ENCODE assay signal across 20 cellular contexts in genomic region chr5:113367586-113367985, GRCh38.
"Had no signal": no experiment of that assay in that cellular context is flagged by ENCODE, and none has a peak within 500 bp of the region (broad histone marks: within the 10 kb centered on the region; RNA-seq: fewer than 3 reads in every experiment).

No MANE protein-coding gene starts in this region.

- DNase-seq: activated CD4-positive, alpha-beta T cell treated with anti-CD3 and anti-CD28 coated beads, Interleukin-2, amount 50 U/mL, for 1 hour; activated CD8-positive, alpha-beta memory T cell treated with anti-CD3 and anti-CD28 coated beads, Interleukin-2, amount 50 U/mL, for 4 hours; activated naive CD4-positive, alpha-beta T cell treated with anti-CD3 and anti-CD28 coated beads, Interleukin-2, amount 50 U/mL, for 16 hours; activated T-cell treated with anti-CD3 and anti-CD28 coated beads, Interleukin-2, amount 50 U/mL, for 4 hours; heart right ventricle; left colon; midbrain; nephron progenitor cell; occipital lobe; posterior cingulate gyrus; sigmoid colon; spleen; stimulated activated naive CD4-positive, alpha-beta T cell; T-helper 1 cell; T-helper 9 cell had no signal

- H3K27me3 ChIP-seq: ascending aorta, sigmoid colon had no signal

- H3K27ac ChIP-seq: ascending aorta, coronary artery, heart right ventricle, sigmoid colon, spleen had no signal

- H3K36me3 ChIP-seq: ascending aorta, heart right ventricle, sigmoid colon, spleen had no signal

- H3K4me3 Mint-ChIP-seq: activated T-cell treated with anti-CD3 and anti-CD28 coated beads, Interleukin-2, amount 50 U/mL, for 4 hours; nephron progenitor cell had no signal

- H3K4me3 ChIP-seq: ascending aorta, coronary artery, heart right ventricle, lung, sigmoid colon, spleen had no signal

- H3K27ac Mint-ChIP-seq: nephron progenitor cell had no signal

- ATAC-seq: activated CD4-positive, CD25-positive, alpha-beta regulatory T cell treated with anti-CD3 and anti-CD28 coated beads, Interleukin-2, amount 50 U/mL, for 24 hours; activated T-cell treated with anti-CD3 and anti-CD28 coated beads, Interleukin-2, amount 50 U/mL, for 4 hours; esophagus mucosa; heart right ventricle; left colon had no signal

- H3K4me1 ChIP-seq: spleen had no signal
